21 cellular contexts compared by ENCODE assay signal in the genomic region with DNA sequence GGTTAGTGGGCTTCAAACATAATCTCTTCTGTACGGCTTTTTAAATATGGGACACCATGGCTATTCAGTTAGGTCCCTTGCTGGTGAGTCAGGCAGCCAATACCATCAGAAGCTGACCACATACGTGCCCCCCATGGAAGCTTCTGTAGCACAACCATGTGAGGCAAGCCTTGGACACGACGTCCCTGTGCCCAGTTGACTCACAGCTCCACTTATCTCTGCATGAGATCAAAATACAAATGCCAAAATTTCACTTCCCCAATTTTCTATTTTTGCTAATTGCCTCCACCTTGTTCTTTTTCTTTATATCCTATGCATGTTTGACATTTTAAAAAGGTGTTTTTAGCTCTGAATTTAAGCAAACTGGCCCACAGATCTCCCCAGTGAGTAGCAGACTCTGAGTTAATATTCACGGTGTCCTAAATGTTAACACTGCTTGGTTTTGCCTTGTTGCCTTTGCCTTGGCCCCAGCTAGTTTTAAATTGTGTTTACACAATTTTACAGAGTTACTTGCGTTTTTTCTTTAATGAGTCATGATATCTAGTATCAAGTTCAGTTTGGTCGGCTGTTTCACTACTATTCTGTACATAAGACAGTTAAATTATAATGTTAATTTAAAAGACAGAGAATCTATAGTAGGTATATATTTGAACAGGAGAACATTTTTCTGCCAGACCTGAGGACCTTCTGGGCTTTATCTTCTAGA.
A peak's percentile ranks its signal among the peaks of the same experiment; 100 is the strongest.
DNase-seq lines count a peak whose midpoint lies in the region; ATAC-seq, FAIRE-seq and TF ChIP-seq lines count a peak whose summit lies in the region.
"Had no signal": no experiment of that assay in that cellular context is flagged by ENCODE, and none has a peak within 500 bp of the region (broad histone marks: within the 10 kb centered on the region; RNA-seq: fewer than 3 reads in every experiment).

No MANE protein-coding gene starts in this region.

- POLR2A ChIA-PET in A549 (lab: Yijun Ruan, JAX), result no interaction called here

- in situ Hi-C loops in KBM-7 (cut with MboI; ENCODE audit: low pct_unique_long_range_greater_than_20kb, low sequenced_read_pairs), result no loop called here

- CTCF ChIA-PET in A549 (lab: Yijun Ruan, JAX), result interaction anchor here (0.6 to 7.5 kb wide), 3 partner anchors 15 to 153 kb away, joined by 3 to 42 read pairs (median 3); no protein-coding TSS in a partner anchor

- TF ChIP-seq POLR2A in A549 (IDR thresholded peaks at IDR 0.05; ENCODE audit: low read length), result no peak

- WGBS in A549 (ENCODE audit: missing lambda C conversion rate), result 22% methylated on average over 7 of the region's 7 CpGs

- no peaks in the 10 kb centered on the region for H3K4me1 Mint-ChIP-seq in nephron progenitor cell

- H3K4me1 ChIP-seq in A549, result peaks cover 19% of the 10 kb centered on the region
- H3K4me1 ChIP-seq: Caco-2, colonic mucosa had no signal

- no peak overlapping the region for H3K27ac Mint-ChIP-seq in nephron progenitor cell
- H3K27ac Mint-ChIP-seq: activated CD4-positive, alpha-beta T cell treated with anti-CD3 and anti-CD28 coated beads, Interleukin-2, amount 10 ng/mL, durations not matched to agents 24 days and 14 days; activated naive CD8-positive, alpha-beta T cell treated with anti-CD3 and anti-CD28 coated beads, Interleukin-2, amount 50 U/mL, for 24 hours; T-helper 1 cell treated with Interleukin-12 subunit alpha and Interleukin-12 subunit beta and Interleukin-4 antibody, amounts not matched to agents 30 μg/mL and 1 μg/mL, for 36 hours; type B pancreatic cell had no signal

- no peak; a peak in 1 of 6 replicates for ATAC-seq in A549
- ATAC-seq in GM21390 (IDR thresholded peaks at IDR 0.05; ENCODE audit: unreplicated experiment), result no peak
- ATAC-seq: activated naive CD8-positive, alpha-beta T cell treated with anti-CD3 and anti-CD28 coated beads, Interleukin-2, amount 50 U/mL, for 24 hours; Panc1 had no signal

- no peak overlapping the region for H3K4me3 ChIP-seq in A549
- no peak overlapping the region for H3K4me3 ChIP-seq in epithelial cell of esophagus (ENCODE audit: low read length)
- H3K4me3 ChIP-seq: colonic mucosa, esophagus muscularis mucosa, left ventricle myocardium inferior had no signal

- no peak for TF ChIP-seq CTCF in A549 (IDR thresholded peaks at IDR 0.05)
- no peak for TF ChIP-seq CTCF in epithelial cell of esophagus (IDR thresholded peaks at IDR 0.05; ENCODE audit: insufficient read depth, low read depth, low read length, missing control alignments)
- TF ChIP-seq CTCF in nephron progenitor cell (IDR thresholded peaks at IDR 0.05), result no peak

- no peaks in the 10 kb centered on the region for H3K9me3 ChIP-seq in A549
- H3K9me3 ChIP-seq: Caco-2, colonic mucosa, esophagus muscularis mucosa, left ventricle myocardium inferior had no signal

- H3K27me3 Mint-ChIP-seq in nephron progenitor cell (ENCODE audit: low read depth, poor library complexity), result peaks cover 18% of the 10 kb centered on the region

- no peak for TF ChIP-seq RAD21 in A549 (conservative IDR thresholded peaks at IDR 0.05 in 1 of 2, IDR thresholded peaks at IDR 0.05 in 1 of 2)

- no peak for FAIRE-seq in A549 (lab: Jason Lieb, UNC)
- FAIRE-seq: GM19239, HTR-8/SVneo had no signal

- DNase-seq in A549 (ENCODE audit: low read depth in 1 of 2, low spot score in 1 of 2) (peak in 1 of 2 experiments; percentile 11), KBM-7 (peak; percentile 46), RPMI8226 (peak; percentile 53), epithelial cell of esophagus (ENCODE audit: low read depth) (peak; percentile 46), NCI-H1092 treated with DMSO at 0.1 percent for 48 hours (lab: John Stamatoyannopoulos, UW) (no peak), nephron progenitor cell (no peak)
- DNase-seq in activated CD4-positive, CD25-positive, alpha-beta regulatory T cell treated with anti-CD3 and anti-CD28 coated beads, Interleukin-2, amount 50 U/mL, for 72 hours, result no peak
- DNase-seq: activated CD4-positive, alpha-beta T cell treated with anti-CD3 and anti-CD28 coated beads, Interleukin-2, amount 10 ng/mL, durations not matched to agents 24 days and 14 days; activated naive CD8-positive, alpha-beta T cell treated with anti-CD3 and anti-CD28 coated beads, Interleukin-2, amount 50 U/mL, for 24 hours; Caco-2; colonic mucosa; left ventricle myocardium inferior; NCI-H1417 treated with DMSO at 0.1 percent for 48 hours; NCI-H226 had no signal

- peak overlapping the region; percentile 8 to 50; a peak in 1 of 6 replicates for H3K27ac ChIP-seq in A549
- H3K27ac ChIP-seq: colonic mucosa, esophagus muscularis mucosa, left ventricle myocardium inferior had no signal

- no peaks in the 10 kb centered on the region for H3K36me3 Mint-ChIP-seq in nephron progenitor cell (ENCODE audit: low read depth)

- no peaks in the 10 kb centered on the region for H3K9me3 Mint-ChIP-seq in nephron progenitor cell
- H3K9me3 Mint-ChIP-seq: activated CD4-positive, alpha-beta T cell treated with anti-CD3 and anti-CD28 coated beads, Interleukin-2, amount 10 ng/mL, durations not matched to agents 24 days and 14 days; activated naive CD8-positive, alpha-beta T cell treated with anti-CD3 and anti-CD28 coated beads, Interleukin-2, amount 50 U/mL, for 24 hours; T-helper 1 cell treated with Interleukin-12 subunit alpha and Interleukin-12 subunit beta and Interleukin-4 antibody, amounts not matched to agents 30 μg/mL and 1 μg/mL, for 36 hours had no signal

- peak overlapping the region; percentile 57 for H3K4me2 ChIP-seq in A549

- no peak for TF ChIP-seq EP300 in A549 (IDR thresholded peaks at IDR 0.05)

- no peak overlapping the region for H3K4me3 Mint-ChIP-seq in nephron progenitor cell
- H3K4me3 Mint-ChIP-seq: activated CD4-positive, alpha-beta T cell treated with anti-CD3 and anti-CD28 coated beads, Interleukin-2, amount 10 ng/mL, durations not matched to agents 24 days and 14 days; activated naive CD8-positive, alpha-beta T cell treated with anti-CD3 and anti-CD28 coated beads, Interleukin-2, amount 50 U/mL, for 24 hours; T-helper 1 cell treated with Interleukin-12 subunit alpha and Interleukin-12 subunit beta and Interleukin-4 antibody, amounts not matched to agents 30 μg/mL and 1 μg/mL, for 36 hours; type B pancreatic cell had no signal

TF ChIP-seq in A549, 52 proteins besides CTCF, POLR2A, EP300 and RAD21:
- TF ChIP-seq HEYL (CRISPR knock-in tag; IDR thresholded peaks at IDR 0.05), result no peak
- TF ChIP-seq GATA3 (IDR thresholded peaks at IDR 0.05; ENCODE audit: borderline replicate concordance), result peak; percentile 26; the same call in 1 of the 2 replicates

Comparison
In these comparisons a context has a peak if more than half of its experiments do, and no peak if none do; other contexts are left out.
1. DNase-seq: peak in KBM-7 (single experiment), RPMI8226 (single experiment) and epithelial cell of esophagus (single experiment); none in NCI-H1092 treated with DMSO at 0.1 percent for 48 hours (single experiment), nephron progenitor cell (single experiment) and activated CD4-positive, CD25-positive, alpha-beta regulatory T cell treated with anti-CD3 and anti-CD28 coated beads, Interleukin-2, amount 50 U/mL, for 72 hours (single experiment).